17 cellular contexts compared by ENCODE assay signal in genomic region chr13:101326710-101327109, GRCh38.
DNase-seq lines count a peak whose midpoint lies in the region; ATAC-seq and TF ChIP-seq lines count a peak whose summit lies in the region.
"Had no signal": no experiment of that assay in that cellular context is flagged by ENCODE, and none has a peak within 500 bp of the region (broad histone marks: within the 10 kb centered on the region; RNA-seq: fewer than 3 reads in every experiment).

No MANE protein-coding gene starts in this region.

- H3K9me3 Mint-ChIP-seq in glutamatergic neuron (ENCODE audit: unreplicated experiment) (no peaks in the 10 kb centered on the region), neural progenitor cell (no peaks in the 10 kb centered on the region)
- H3K9me3 Mint-ChIP-seq: CD8-positive, alpha-beta T cell had no signal

- WGBS in liver, result 54% methylated on average over 4 of the region's 4 CpGs
- WGBS in right lobe of liver (ENCODE audit: insufficient coverage, low coverage, low lambda C conversion rate, missing lambda C conversion rate), result 48% methylated on average over 4 of the region's 4 CpGs
- WGBS in smooth muscle cell (ENCODE audit: low lambda C conversion rate), result 81% methylated on average over 4 of the region's 4 CpGs

- no peak for TF ChIP-seq CTCF in liver (IDR thresholded peaks at IDR 0.05; ENCODE audit: low read depth, low read length, missing input control)
- no peak for TF ChIP-seq CTCF in right lobe of liver (IDR thresholded peaks at IDR 0.05)
- no peak for TF ChIP-seq CTCF in glutamatergic neuron (IDR thresholded peaks at IDR 0.05; ENCODE audit: partially characterized antibody, unreplicated experiment)
- TF ChIP-seq CTCF in neural progenitor cell (IDR thresholded peaks at IDR 0.05), result no peak
- no peak for TF ChIP-seq CTCF in smooth muscle cell (IDR thresholded peaks at IDR 0.05; ENCODE audit: borderline replicate concordance, insufficient read depth, poor library complexity, severe bottlenecking)

- no peak overlapping the region for H3K4me3 Mint-ChIP-seq in glutamatergic neuron (ENCODE audit: unreplicated experiment)
- no peak overlapping the region for H3K4me3 Mint-ChIP-seq in neural progenitor cell
- H3K4me3 Mint-ChIP-seq: CD8-positive, alpha-beta T cell had no signal

- H3K4me1 Mint-ChIP-seq in glutamatergic neuron (ENCODE audit: low read depth, unreplicated experiment) (peaks cover 13% of the 10 kb centered on the region), neural progenitor cell (peaks cover 25% of the 10 kb centered on the region)

- H3K9me3 ChIP-seq in liver (ENCODE audit: control insufficient read depth in 4 of 4, low read length in 3 of 4), result no peaks in the 10 kb centered on the region
- H3K9me3 ChIP-seq in right lobe of liver, result no peaks in the 10 kb centered on the region
- no peaks in the 10 kb centered on the region for H3K9me3 ChIP-seq in neural progenitor cell (ENCODE audit: low read depth)
- no peaks in the 10 kb centered on the region for H3K9me3 ChIP-seq in smooth muscle cell (replicated peaks; ENCODE audit: low read depth)
- H3K9me3 ChIP-seq: BE2C, HAP-1 had no signal

- H3K27ac Mint-ChIP-seq in glutamatergic neuron (ENCODE audit: unreplicated experiment) (peak overlapping the region; percentile 34), neural progenitor cell (peak overlapping the region; percentile 83)
- H3K27ac Mint-ChIP-seq: CD8-positive, alpha-beta T cell had no signal

- TF ChIP-seq RAD21 in liver (IDR thresholded peaks at IDR 0.05), result no peak

- H3K4me2 ChIP-seq in neural progenitor cell (peak overlapping the region; percentile 65), smooth muscle cell (no peak overlapping the region)

- H3K9ac ChIP-seq in liver (ENCODE audit: low read depth in 1 of 2, low read length in 2 of 2) (no peak overlapping the region), neural progenitor cell (no peak overlapping the region), smooth muscle cell (ENCODE audit: low read depth) (no peak overlapping the region)

- DNase-seq in right lobe of liver, result no peak
- DNase-seq in glutamatergic neuron, result no peak
- no peak for DNase-seq in neural progenitor cell (ENCODE audit: low spot score)
- no peak for DNase-seq in smooth muscle cell (lab: John Stamatoyannopoulos, UW; ENCODE audit: unreplicated experiment)
- no peak for DNase-seq in GDM1 (lab: John Stamatoyannopoulos, UW)
- DNase-seq in NCI-H345 (lab: John Stamatoyannopoulos, UW), result no peak
- DNase-seq: BE2C; CD8-positive, alpha-beta T cell; COR-L47; DMS153; DMS79 treated with DMSO at 0.1 percent for 48 hours; EL had no signal

- H3K79me2 ChIP-seq in neural progenitor cell (ENCODE audit: low read depth), result no peaks in the 10 kb centered on the region
- H3K79me2 ChIP-seq in smooth muscle cell (ENCODE audit: low read depth), result no peaks in the 10 kb centered on the region

- no peak for TF ChIP-seq POLR2A in right lobe of liver (IDR thresholded peaks at IDR 0.05)

- no peaks in the 10 kb centered on the region for H3K36me3 ChIP-seq in liver (ENCODE audit: control insufficient read depth in 4 of 4, insufficient read depth in 3 of 4, low read depth in 1 of 4, low read length in 3 of 4)
- no peaks in the 10 kb centered on the region for H3K36me3 ChIP-seq in right lobe of liver
- no peaks in the 10 kb centered on the region for H3K36me3 ChIP-seq in neural progenitor cell
- no peaks in the 10 kb centered on the region for H3K36me3 ChIP-seq in smooth muscle cell (ENCODE audit: low read depth)
- H3K36me3 ChIP-seq: BE2C, HAP-1 had no signal

- H3F3A ChIP-seq in neural progenitor cell (ENCODE audit: low read depth) (peaks cover 12% of the 10 kb centered on the region), smooth muscle cell (ENCODE audit: low read depth) (no peaks in the 10 kb centered on the region)

- H2AFZ ChIP-seq in neural progenitor cell (replicated peaks), result peak overlapping the region; percentile 61
- H2AFZ ChIP-seq in smooth muscle cell (ENCODE audit: low read depth), result no peak overlapping the region

- no peaks in the 10 kb centered on the region for H3K36me3 Mint-ChIP-seq in glutamatergic neuron (ENCODE audit: unreplicated experiment)
- H3K36me3 Mint-ChIP-seq in neural progenitor cell, result no peaks in the 10 kb centered on the region
- H3K36me3 Mint-ChIP-seq: CD8-positive, alpha-beta T cell had no signal

- ATAC-seq in right lobe of liver (no peak), HG03196 (IDR thresholded peaks at IDR 0.05; ENCODE audit: unreplicated experiment) (no peak)
- ATAC-seq: CD8-positive, alpha-beta T cell; HepG2 had no signal

- peaks cover 0 to 3% (median 0%) of the 10 kb centered on the region in 4 donors for H3K27me3 ChIP-seq in liver (ENCODE audit: control insufficient read depth in 4 of 4, insufficient read depth in 4 of 4, low read length in 3 of 4)
- H3K27me3 ChIP-seq in right lobe of liver, result no peaks in the 10 kb centered on the region
- H3K27me3 ChIP-seq in neural progenitor cell, result no peaks in the 10 kb centered on the region
- no peaks in the 10 kb centered on the region for H3K27me3 ChIP-seq in smooth muscle cell (ENCODE audit: low read depth)
- H3K27me3 ChIP-seq: BE2C had no signal

- no peaks in the 10 kb centered on the region for H3K27me3 Mint-ChIP-seq in glutamatergic neuron (ENCODE audit: unreplicated experiment)
- peaks cover 2% of the 10 kb centered on the region for H3K27me3 Mint-ChIP-seq in neural progenitor cell (ENCODE audit: insufficient read depth, low read depth)

- H3K4me3 ChIP-seq in liver (ENCODE audit: low read depth in 1 of 3, low read length in 3 of 3), result no peak overlapping the region
- no peak overlapping the region for H3K4me3 ChIP-seq in right lobe of liver
- no peak overlapping the region for H3K4me3 ChIP-seq in neural progenitor cell
- H3K4me3 ChIP-seq in smooth muscle cell, result no peak overlapping the region
- H3K4me3 ChIP-seq: HAP-1 had no signal

- H3K4me1 ChIP-seq in liver (ENCODE audit: control insufficient read depth in 4 of 4, insufficient read depth in 4 of 4, low read length in 3 of 4) (no peaks in the 10 kb centered on the region), right lobe of liver (no peaks in the 10 kb centered on the region), neural progenitor cell (peaks cover 45% of the 10 kb centered on the region), smooth muscle cell (ENCODE audit: low read depth) (peaks cover 35% of the 10 kb centered on the region)
- H3K4me1 ChIP-seq: BE2C, HAP-1 had no signal

- intact Hi-C loops in right lobe of liver (cut with DNase I), result no loop called here

- H4K20me1 ChIP-seq in neural progenitor cell (ENCODE audit: low read depth) (no peaks in the 10 kb centered on the region), smooth muscle cell (ENCODE audit: low read depth) (no peaks in the 10 kb centered on the region)

- H3K27ac ChIP-seq in liver (ENCODE audit: low read depth in 1 of 2, low read length in 2 of 2) (no peak overlapping the region), right lobe of liver (no peak overlapping the region), neural progenitor cell (peak overlapping the region; percentile 48), smooth muscle cell (ENCODE audit: low read depth) (peak overlapping the region; percentile 88)
- H3K27ac ChIP-seq: C4-2B had no signal

TF ChIP-seq in liver, 16 proteins besides CTCF, POLR2A, EP300 and RAD21:
- no peak for TF ChIP-seq GABPA (IDR thresholded peaks at IDR 0.05 in 1 of 2, conservative IDR thresholded peaks at IDR 0.05 in 1 of 2)
- TF ChIP-seq NR2F2 (IDR thresholded peaks at IDR 0.05), result peak; percentile 31
- no peak for TF ChIP-seq SP1 (IDR thresholded peaks at IDR 0.05)
- no peak for TF ChIP-seq HNF4G (IDR thresholded peaks at IDR 0.05)
- TF ChIP-seq MAX (IDR thresholded peaks at IDR 0.05), result no peak
TF ChIP-seq in liver: peak in this region for 1.

Comparison
In these comparisons a context has a peak if more than half of its experiments do, and no peak if none do; other contexts are left out.
1. H3K27ac ChIP-seq: peak in neural progenitor cell (single experiment) and smooth muscle cell (single experiment); none in liver (0 of 2) and right lobe of liver (0 of 3).